ENCODE assay signal across 24 cellular contexts in genomic region chr10:72557362-72557761, GRCh38.
DNase-seq lines count a peak whose midpoint lies in the region; ATAC-seq and TF ChIP-seq lines count a peak whose summit lies in the region.
"Had no signal": no experiment of that assay in that cellular context is flagged by ENCODE, and none has a peak within 500 bp of the region (broad histone marks: within the 10 kb centered on the region; RNA-seq: fewer than 3 reads in every experiment).

No MANE protein-coding gene starts in this region.

- no peak overlapping the region for H3K56ac ChIP-seq in IMR-90 (ENCODE audit: extremely low read depth, insufficient read depth, low read length)

- no peak for TF ChIP-seq RAD21 in IMR-90 (IDR thresholded peaks at IDR 0.05; ENCODE audit: low read length)

- peak overlapping the region; percentile 55 for H2BK5ac ChIP-seq in IMR-90 (ENCODE audit: low read depth, low read length, poor library complexity, severe bottlenecking)

- peak overlapping the region; percentile 30; the same call in 1 of the 2 replicates for H3K27ac ChIP-seq in IMR-90 (ENCODE audit: insufficient read depth, low read length)
- H3K27ac ChIP-seq: BLaER1, breast epithelium, prostate gland, tibial artery had no signal

- no TSS peak for BruUV-seq in IMR-90 (replicated peaks; lab: Mats Ljungman, UMichigan)

- TF ChIP-seq POLR2A in IMR-90 (IDR thresholded peaks at IDR 0.05; ENCODE audit: low read depth, low read length) = no peak

- H2AK9ac ChIP-seq in IMR-90 (replicated peaks; ENCODE audit: low read depth, low read length, poor library complexity) = no peak overlapping the region

- dilution Hi-C loops in IMR-90 (cut with HindIII; ENCODE audit: low sequenced_read_pairs, unreplicated experiment) = no loop called here

- H3K4me3 ChIP-seq in AG10803 (ENCODE audit: low read length) (no peak overlapping the region), IMR-90 (ENCODE audit: insufficient read depth, low read depth, low read length) (no peak overlapping the region), fibroblast of mammary gland (ENCODE audit: control insufficient read depth, low read depth, low read length) (no peak overlapping the region)
- H3K4me3 ChIP-seq: BLaER1, breast epithelium, prostate gland, tibial artery had no signal

- peak overlapping the region; percentile 52; the same call in 1 of the 2 replicates for H2BK120ac ChIP-seq in IMR-90 (ENCODE audit: low read depth, low read length)

- no peak overlapping the region for H3K27ac Mint-ChIP-seq in activated naive CD4-positive, alpha-beta T cell treated with anti-CD3 and anti-CD28 coated beads for 36 hours
- H3K27ac Mint-ChIP-seq: activated CD8-positive, alpha-beta memory T cell treated with anti-CD3 and anti-CD28 coated beads, Interleukin-2, amount 10 ng/mL, durations not matched to agents 7 days and 5 days; activated naive CD8-positive, alpha-beta T cell treated with anti-CD3 and anti-CD28 coated beads for 36 hours; dendritic cell treated with granulocyte-macrophage colony-stimulating factor and Interleukin-4, amounts not matched to agents 40 ng/mL and 50 ng/mL, for 4 days had no signal

- peaks cover 13% of the 10 kb centered on the region for H3K4me1 Mint-ChIP-seq in activated naive CD4-positive, alpha-beta T cell treated with anti-CD3 and anti-CD28 coated beads for 36 hours (ENCODE audit: low read depth)

- H3K23ac ChIP-seq in IMR-90 (ENCODE audit: low read depth, low read length) = no peak overlapping the region

- H3K9me3 Mint-ChIP-seq in activated naive CD4-positive, alpha-beta T cell treated with anti-CD3 and anti-CD28 coated beads for 36 hours = no peaks in the 10 kb centered on the region
- H3K9me3 Mint-ChIP-seq: activated naive CD8-positive, alpha-beta T cell treated with anti-CD3 and anti-CD28 coated beads for 36 hours; dendritic cell treated with granulocyte-macrophage colony-stimulating factor and Interleukin-4, amounts not matched to agents 40 ng/mL and 50 ng/mL, for 4 days had no signal

- H3K4me1 ChIP-seq in IMR-90 (ENCODE audit: control insufficient read depth, insufficient read depth, low read length) = peaks cover 2% of the 10 kb centered on the region
- H3K4me1 ChIP-seq: BLaER1, breast epithelium, prostate gland, tibial artery had no signal

- peak overlapping the region; percentile 21 for H4K5ac ChIP-seq in IMR-90 (ENCODE audit: low read depth, low read length)

- intact Hi-C loops in IMR-90 (cut with micrococcal nuclease) = no loop called here
- intact Hi-C loops in activated naive CD4-positive, alpha-beta T cell treated with anti-CD3 and anti-CD28 coated beads for 36 hours (cut with micrococcal nuclease) = no loop called here

- H3K79me1 ChIP-seq in IMR-90 (ENCODE audit: low read depth in 1 of 2, low read length in 2 of 2) = peaks cover 5 to 16% of the 10 kb centered on the region in 2 experiments; a peak in 3 of 4 replicates

- H2BK15ac ChIP-seq in IMR-90 (ENCODE audit: low read depth, low read length) = no peak overlapping the region

- TF ChIP-seq CTCF in AG10803 (conservative IDR thresholded peaks at IDR 0.05; ENCODE audit: low read length) (no peak), IMR-90 (conservative IDR thresholded peaks at IDR 0.05; ENCODE audit: low read depth, low read length) (no peak), fibroblast of mammary gland (conservative IDR thresholded peaks at IDR 0.05; ENCODE audit: control insufficient read depth, insufficient read depth, low read depth, low read length) (no peak)

- DNase-seq in AG10803 (ENCODE audit: low read depth) (peak; percentile 63), IMR-90 (peak; percentile 79), fibroblast of mammary gland (ENCODE audit: low read depth) (peak; percentile 78), renal cortical epithelial cell (ENCODE audit: low read depth) (peak; percentile 61), NCI-H2171 (lab: John Stamatoyannopoulos, UW) (no peak), OCI-M1 (lab: John Stamatoyannopoulos, UW) (no peak), T-helper 2 cell (no peak)
- DNase-seq in activated naive CD4-positive, alpha-beta T cell treated with anti-CD3 and anti-CD28 coated beads for 36 hours = no peak
- DNase-seq: activated CD4-positive, alpha-beta T cell treated with anti-CD3 and anti-CD28 coated beads for 4 hours; activated CD8-positive, alpha-beta memory T cell treated with anti-CD3 and anti-CD28 coated beads, Interleukin-2, amount 10 ng/mL, durations not matched to agents 7 days and 5 days; activated naive CD8-positive, alpha-beta T cell treated with anti-CD3 and anti-CD28 coated beads for 36 hours; NCI-H146; NCI-H2227 treated with DMSO at 0.1 percent for 48 hours; NCI-H82; Right ventricle myocardium superior; small intestine; stimulated activated naive CD4-positive, alpha-beta T cell; SW 1271; tibial artery had no signal

- in situ Hi-C loops in IMR-90 (cut with MboI; ENCODE audit: low sequenced_read_pairs) = no loop called here

- no peak overlapping the region for H3K4me2 ChIP-seq in IMR-90 (ENCODE audit: low read depth, low read length)
- H3K4me2 ChIP-seq: BLaER1 had no signal

- peak overlapping the region; percentile 46; the same call in 1 of the 2 replicates for H2BK20ac ChIP-seq in IMR-90 (ENCODE audit: low read depth, low read length)

- no peak overlapping the region; the same call in 1 of the 2 replicates for H3K4ac ChIP-seq in IMR-90 (ENCODE audit: low read depth, low read length)

- H2AFZ ChIP-seq in IMR-90 (replicated peaks; ENCODE audit: low read length, poor library complexity) = no peak overlapping the region

- no peak overlapping the region for H4K91ac ChIP-seq in IMR-90 (ENCODE audit: insufficient read depth, low read depth, low read length)

- no peak overlapping the region for H2AK5ac ChIP-seq in IMR-90 (ENCODE audit: low read depth, low read length)

- no peaks in the 10 kb centered on the region for H3K27me3 Mint-ChIP-seq in activated naive CD4-positive, alpha-beta T cell treated with anti-CD3 and anti-CD28 coated beads for 36 hours (ENCODE audit: low read depth)
- H3K27me3 Mint-ChIP-seq: activated CD8-positive, alpha-beta memory T cell treated with anti-CD3 and anti-CD28 coated beads, Interleukin-2, amount 10 ng/mL, durations not matched to agents 7 days and 5 days; activated naive CD8-positive, alpha-beta T cell treated with anti-CD3 and anti-CD28 coated beads for 36 hours; dendritic cell treated with granulocyte-macrophage colony-stimulating factor and Interleukin-4, amounts not matched to agents 40 ng/mL and 50 ng/mL, for 4 days had no signal

- ATAC-seq in IMR-90 (ENCODE audit: low read depth) = peak; percentile 63
- ATAC-seq: activated CD8-positive, alpha-beta memory T cell treated with anti-CD3 and anti-CD28 coated beads, Interleukin-2, amount 10 ng/mL, durations not matched to agents 7 days and 5 days; left lobe of liver had no signal

- H3K36me3 ChIP-seq in IMR-90 (ENCODE audit: control insufficient read depth, insufficient read depth, low read length) = peaks cover 7% of the 10 kb centered on the region
- H3K36me3 ChIP-seq: breast epithelium, prostate gland had no signal

- no peak overlapping the region; the same call in 1 of the 2 replicates for H3K14ac ChIP-seq in IMR-90 (replicated peaks; ENCODE audit: low read depth, low read length)

- WGBS in IMR-90 (ENCODE audit: extremely low coverage in 2 of 2, insufficient read length in 1 of 2), 2 experiments = no CpG with 5 or more reads among the region's 1 CpG

- no peaks in the 10 kb centered on the region for H3K27me3 ChIP-seq in IMR-90 (ENCODE audit: control insufficient read depth, insufficient read depth, low read length)
- H3K27me3 ChIP-seq: BLaER1, breast epithelium, tibial artery had no signal

- peaks cover 29% of the 10 kb centered on the region for H3K36me3 Mint-ChIP-seq in activated naive CD4-positive, alpha-beta T cell treated with anti-CD3 and anti-CD28 coated beads for 36 hours (ENCODE audit: low read depth)

- H3K9me1 ChIP-seq in IMR-90 (ENCODE audit: insufficient read depth, low read length) = no peaks in the 10 kb centered on the region; the same call in none of the 2 replicates

- no peaks in the 10 kb centered on the region for H3K9me3 ChIP-seq in IMR-90 (ENCODE audit: control insufficient read depth, insufficient read depth, low read length)
- H3K9me3 ChIP-seq: breast epithelium, prostate gland, tibial artery had no signal

- H3K4me3 Mint-ChIP-seq in activated naive CD4-positive, alpha-beta T cell treated with anti-CD3 and anti-CD28 coated beads for 36 hours = no peak overlapping the region
- H3K4me3 Mint-ChIP-seq: activated CD8-positive, alpha-beta memory T cell treated with anti-CD3 and anti-CD28 coated beads, Interleukin-2, amount 10 ng/mL, durations not matched to agents 7 days and 5 days; activated naive CD8-positive, alpha-beta T cell treated with anti-CD3 and anti-CD28 coated beads for 36 hours; dendritic cell treated with granulocyte-macrophage colony-stimulating factor and Interleukin-4, amounts not matched to agents 40 ng/mL and 50 ng/mL, for 4 days had no signal

- peak overlapping the region in 1 of 2 experiments; percentile 0; a peak in 1 of 4 replicates for H4K8ac ChIP-seq in IMR-90 (ENCODE audit: low read depth in 2 of 2, low read length in 2 of 2)

- POLR2A ChIA-PET in IMR-90 (lab: Charles Lee; ENCODE audit: unreplicated experiment) = no interaction called here

- CTCF ChIA-PET in IMR-90 (lab: Yijun Ruan, JAX) = interaction anchor here (0.6 kb wide), 1 partner anchor 948 kb away, joined by 4 read pairs; no protein-coding TSS in a partner anchor
- CTCF ChIA-PET in activated naive CD4-positive, alpha-beta T cell treated with anti-CD3 and anti-CD28 coated beads for 36 hours (lab: Charles Lee) = no interaction called here

- H3K9ac ChIP-seq in IMR-90 (ENCODE audit: low read depth, low read length) = no peak overlapping the region
- H3K9ac ChIP-seq: BLaER1 had no signal

- H4K20me1 ChIP-seq in IMR-90 (ENCODE audit: insufficient read depth, low read length) = no peaks in the 10 kb centered on the region
- H4K20me1 ChIP-seq: BLaER1 had no signal

- peak overlapping the region; percentile 57 for H3K18ac ChIP-seq in IMR-90 (ENCODE audit: low read depth, low read length)

TF ChIP-seq in IMR-90, 13 proteins besides CTCF, POLR2A, EP300 and RAD21 (continues in another document):
- TF ChIP-seq USF2 (IDR thresholded peaks at IDR 0.05; ENCODE audit: low read depth, low read length) = no peak
- no peak for TF ChIP-seq RCOR1 (IDR thresholded peaks at IDR 0.05; ENCODE audit: insufficient replicate concordance, low read length)
- TF ChIP-seq RFX5 (IDR thresholded peaks at IDR 0.05; ENCODE audit: low read depth, low read length) = no peak

Comparison
In these comparisons a context has a peak if more than half of its experiments do, and no peak if none do; other contexts are left out.
1. DNase-seq: peak in AG10803 (single experiment), IMR-90 (single experiment), fibroblast of mammary gland (single experiment) and renal cortical epithelial cell (single experiment); none in NCI-H2171 (single experiment), activated naive CD4-positive, alpha-beta T cell treated with anti-CD3 and anti-CD28 coated beads for 36 hours (single experiment), OCI-M1 (single experiment) and T-helper 2 cell (0 of 5).